ENCODE assay signal across 27 cellular contexts in the genomic region with DNA sequence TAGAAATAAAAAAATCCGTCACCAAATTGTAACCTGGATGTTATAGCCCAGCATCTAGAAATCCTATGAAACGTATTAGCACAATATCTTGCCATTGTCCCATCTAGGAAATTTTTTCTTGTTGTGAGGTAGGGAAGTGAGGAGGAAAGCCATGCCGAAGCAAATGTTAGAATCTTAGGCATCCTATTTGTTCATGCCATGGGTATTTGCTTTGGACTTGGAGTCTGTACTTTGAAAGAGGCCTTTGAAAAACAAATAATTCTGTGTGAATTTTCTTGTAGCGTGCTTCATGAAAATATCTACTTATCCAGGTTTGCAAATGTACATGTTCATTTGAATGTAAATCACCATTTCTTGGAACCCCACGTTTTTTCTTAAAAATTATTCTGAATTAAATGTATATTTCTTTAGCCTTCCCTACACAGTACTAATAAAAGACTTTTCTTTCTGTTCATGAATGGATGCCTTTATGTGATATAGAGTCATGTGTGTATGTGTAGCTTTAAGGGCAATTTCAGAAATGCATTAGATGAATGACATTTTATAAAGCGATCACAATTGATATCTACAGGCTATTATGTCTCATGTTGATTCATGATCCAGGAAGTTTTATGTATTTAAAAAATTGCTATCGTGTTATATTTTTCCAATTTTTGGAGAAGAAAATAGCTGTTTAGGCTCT.
"Had no signal": no experiment of that assay in that cellular context is flagged by ENCODE, and none has a peak within 500 bp of the region (broad histone marks: within the 10 kb centered on the region; RNA-seq: fewer than 3 reads in every experiment).

No MANE protein-coding gene starts in this region.

- ATAC-seq: stimulated activated effector memory CD8-positive, alpha-beta T cell treated with anti-CD3 and anti-CD28 coated beads, Interleukin-12 subunit alpha, Interleukin-12 subunit beta, amount 100 ng/mL, for 72 hours had no signal

- H3K9me3 Mint-ChIP-seq: activated naive CD4-positive, alpha-beta T cell treated with anti-CD3 and anti-CD28 coated beads, Interleukin-2, amount 10 ng/mL, durations not matched to agents 7 days and 5 days; mesothelial cell of epicardium; nephron progenitor cell; stimulated activated effector memory CD8-positive, alpha-beta T cell treated with anti-CD3 and anti-CD28 coated beads, Interleukin-12 subunit alpha, Interleukin-12 subunit beta, amount 100 ng/mL, for 72 hours; T-helper 2 cell treated with Interferon-gamma antibody and Interleukin-4, amounts not matched to agents 5 μg/mL and 100 μg/mL, for 36 hours had no signal

- H3K27ac Mint-ChIP-seq: activated naive CD4-positive, alpha-beta T cell treated with anti-CD3 and anti-CD28 coated beads, Interleukin-2, amount 10 ng/mL, durations not matched to agents 7 days and 5 days; activated naive CD8-positive, alpha-beta T cell treated with anti-CD3 and anti-CD28 coated beads, Interleukin-2, amount 10 ng/mL, durations not matched to agents 7 days and 5 days; mesothelial cell of epicardium; nephron progenitor cell; progenitor cell of endocrine pancreas; stimulated activated effector memory CD8-positive, alpha-beta T cell treated with anti-CD3 and anti-CD28 coated beads, Interleukin-12 subunit alpha, Interleukin-12 subunit beta, amount 100 ng/mL, for 72 hours; stimulated activated naive CD8-positive, alpha-beta T cell treated with anti-CD3 and anti-CD28 coated beads, Interleukin-15, Interleukin-2, amounts not matched to agents 100 ng/mL and 50 ng/mL, for 24 hours; T-helper 2 cell treated with Interferon-gamma antibody and Interleukin-4, amounts not matched to agents 5 μg/mL and 100 μg/mL, for 36 hours had no signal

- H3K4me1 ChIP-seq: sigmoid colon had no signal

- H3K27me3 ChIP-seq: heart left ventricle, ovary, sigmoid colon had no signal

- H3K4me3 Mint-ChIP-seq: activated naive CD4-positive, alpha-beta T cell treated with anti-CD3 and anti-CD28 coated beads, Interleukin-2, amount 10 ng/mL, durations not matched to agents 7 days and 5 days; activated naive CD8-positive, alpha-beta T cell treated with anti-CD3 and anti-CD28 coated beads, Interleukin-2, amount 10 ng/mL, durations not matched to agents 7 days and 5 days; mesothelial cell of epicardium; naive B cell; nephron progenitor cell; stimulated activated effector memory CD8-positive, alpha-beta T cell treated with anti-CD3 and anti-CD28 coated beads, Interleukin-12 subunit alpha, Interleukin-12 subunit beta, amount 100 ng/mL, for 72 hours; stimulated activated naive CD8-positive, alpha-beta T cell treated with anti-CD3 and anti-CD28 coated beads, Interleukin-15, Interleukin-2, amounts not matched to agents 100 ng/mL and 50 ng/mL, for 24 hours; T-helper 2 cell treated with Interferon-gamma antibody and Interleukin-4, amounts not matched to agents 5 μg/mL and 100 μg/mL, for 36 hours had no signal

- H3K4me1 Mint-ChIP-seq: activated naive CD4-positive, alpha-beta T cell treated with anti-CD3 and anti-CD28 coated beads, Interleukin-2, amount 10 ng/mL, durations not matched to agents 7 days and 5 days; activated naive CD8-positive, alpha-beta T cell treated with anti-CD3 and anti-CD28 coated beads, Interleukin-2, amount 10 ng/mL, durations not matched to agents 7 days and 5 days; mesothelial cell of epicardium; stimulated activated effector memory CD8-positive, alpha-beta T cell treated with anti-CD3 and anti-CD28 coated beads, Interleukin-12 subunit alpha, Interleukin-12 subunit beta, amount 100 ng/mL, for 72 hours had no signal

- H3K36me3 ChIP-seq: ovary had no signal

- DNase-seq: activated CD4-positive, alpha-beta T cell treated with anti-CD3 and anti-CD28 coated beads for 48 hours; activated CD4-positive, alpha-beta T cell treated with anti-CD3 and anti-CD28 coated beads, Interleukin-2, amount 50 U/mL, for 48 hours; activated CD8-positive, alpha-beta memory T cell treated with anti-CD3 and anti-CD28 coated beads for 24 hours; activated effector memory CD4-positive, alpha-beta T cell treated with Interleukin-2 at 50 U/mL for 16 hours; activated naive CD4-positive, alpha-beta T cell treated with anti-CD3 and anti-CD28 coated beads, Interleukin-2, amount 10 ng/mL, durations not matched to agents 7 days and 5 days; activated naive CD8-positive, alpha-beta T cell treated with anti-CD3 and anti-CD28 coated beads, Interleukin-2, amount 10 ng/mL, durations not matched to agents 7 days and 5 days; amniotic stem cell; dermis blood vessel endothelial cell; effector CD8-positive, alpha-beta T cell; erythroblast; heart left ventricle; kidney glomerular epithelial cell; left ventricle myocardium inferior; naive B cell; nephron progenitor cell; ovary; retina; sigmoid colon; small intestine; stimulated activated CD4-positive, alpha-beta T cell treated with anti-CD3 and anti-CD28 coated beads, Interleukin-4, amount 100 ng/mL, for 24 hours; T-helper 1 cell had no signal

- H3K4me3 ChIP-seq: heart left ventricle, left ventricle myocardium inferior, ovary, sigmoid colon, thoracic aorta had no signal

- H3K27ac ChIP-seq: heart left ventricle, left ventricle myocardium inferior, ovary, sigmoid colon had no signal

- H3K9me3 ChIP-seq: heart left ventricle, left ventricle myocardium inferior, ovary, sigmoid colon, thoracic aorta had no signal

- H3K36me3 Mint-ChIP-seq: stimulated activated effector memory CD8-positive, alpha-beta T cell treated with anti-CD3 and anti-CD28 coated beads, Interleukin-12 subunit alpha, Interleukin-12 subunit beta, amount 100 ng/mL, for 72 hours had no signal

- H3K27me3 Mint-ChIP-seq: naive B cell; progenitor cell of endocrine pancreas; stimulated activated naive CD8-positive, alpha-beta T cell treated with anti-CD3 and anti-CD28 coated beads, Interleukin-15, Interleukin-2, amounts not matched to agents 100 ng/mL and 50 ng/mL, for 24 hours had no signal
